Comparison of ENCODE assay signal across 11 cellular contexts in the genomic region with DNA sequence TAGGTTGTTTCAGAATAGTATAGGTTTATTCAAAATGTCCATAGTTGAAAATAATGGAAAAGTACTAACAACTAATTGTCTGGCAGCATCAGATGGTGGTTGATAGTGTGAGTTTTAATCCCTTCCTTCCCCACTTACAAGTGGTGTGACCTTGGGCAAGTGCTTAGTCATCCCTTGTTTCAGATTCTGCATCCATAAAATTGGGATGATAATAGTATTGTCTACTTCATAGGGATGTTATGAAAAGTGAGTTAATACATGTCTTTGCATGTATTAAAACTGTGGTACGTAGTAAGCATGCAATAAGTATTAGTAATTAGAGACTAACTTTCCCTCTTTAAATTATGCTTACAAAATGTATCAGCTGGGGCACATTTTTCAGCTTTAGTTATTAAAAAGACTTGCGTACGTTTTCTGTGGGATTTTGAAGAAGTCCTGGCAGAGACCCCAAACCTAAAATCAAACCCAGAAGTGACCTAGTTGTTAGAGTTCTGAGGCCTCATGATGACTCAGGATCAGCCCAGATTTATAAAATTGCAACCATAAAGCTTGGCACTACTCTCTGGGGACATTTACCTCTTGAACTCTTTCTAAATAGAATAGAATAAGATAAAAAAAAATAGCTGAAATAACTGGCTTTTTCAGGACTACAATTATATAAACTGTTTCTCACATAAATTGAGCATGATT. TPM values are rescaled to one million over a fixed set of nuclear protein-coding genes. Genes with fewer than 3 reads are reported as not detected.
DNase-seq lines count a peak whose midpoint lies in the region; FAIRE-seq and TF ChIP-seq lines count a peak whose summit lies in the region.
"Had no signal": no experiment of that assay in that cellular context is flagged by ENCODE, and none has a peak within 500 bp of the region (broad histone marks: within the 10 kb centered on the region; RNA-seq: fewer than 3 reads in every experiment).

No MANE protein-coding gene starts in this region.

- TF ChIP-seq POLR2A in NB4 (IDR thresholded peaks at IDR 0.05; ENCODE audit: extremely low read depth, insufficient read length), result no peak

- H3F3A ChIP-seq in smooth muscle cell (ENCODE audit: low read depth), result no peaks in the 10 kb centered on the region

- no TSS peak for BruUV-seq in OCI-LY7 (replicated peaks; lab: Mats Ljungman, UMichigan)

- H4K20me1 ChIP-seq in smooth muscle cell (ENCODE audit: low read depth), result no peaks in the 10 kb centered on the region
- H4K20me1 ChIP-seq in OCI-LY7 (ENCODE audit: insufficient read depth, low read length), result no peaks in the 10 kb centered on the region

- H3K9me2 ChIP-seq in OCI-LY7 (ENCODE audit: insufficient read depth, low read length), result no peaks in the 10 kb centered on the region

- H3K27ac ChIP-seq in smooth muscle cell (ENCODE audit: low read depth) (no peak overlapping the region), OCI-LY7 (ENCODE audit: low read depth, low read length, poor library complexity, severe bottlenecking) (no peak overlapping the region)
- H3K27ac ChIP-seq: gastrocnemius medialis had no signal

- H3K27me3 ChIP-seq in bronchial epithelial cell (ENCODE audit: control insufficient read depth, insufficient read depth, low read length), result no peaks in the 10 kb centered on the region
- H3K27me3 ChIP-seq in smooth muscle cell (ENCODE audit: low read depth), result no peaks in the 10 kb centered on the region
- H3K27me3 ChIP-seq: gastrocnemius medialis had no signal

- H2AFZ ChIP-seq in smooth muscle cell (ENCODE audit: low read depth) (no peak overlapping the region), OCI-LY7 (ENCODE audit: low read length) (no peak overlapping the region)

- intact Hi-C loops in OCI-LY7 (cut with micrococcal nuclease; ENCODE audit: unreplicated experiment), result loop anchor here (2.0 to 5.0 kb wide), 2 partner anchors 161 to 251 kb away; no protein-coding TSS in a partner anchor

- no peaks in the 10 kb centered on the region for H3K27me3 Mint-ChIP-seq in activated T-cell treated with anti-CD3 and anti-CD28 coated beads, Interleukin-2, amount 50 U/mL, for 24 hours

- FAIRE-seq in bronchial epithelial cell (lab: Jason Lieb, UNC), result no peak

- H3K4me3 Mint-ChIP-seq in activated T-cell treated with anti-CD3 and anti-CD28 coated beads, Interleukin-2, amount 50 U/mL, for 24 hours, result peak overlapping the region; percentile 38

- no peak for DNase-seq in activated T-cell treated with anti-CD3 and anti-CD28 coated beads, Interleukin-2, amount 50 U/mL, for 24 hours
- DNase-seq in activated T-cell treated with anti-CD3 and anti-CD28 coated beads for 4 hours (no peak), NB4 (ENCODE audit: low read depth) (peak; percentile 48), bronchial epithelial cell (ENCODE audit: low read depth) (peak; percentile 67), smooth muscle cell (lab: John Stamatoyannopoulos, UW; ENCODE audit: unreplicated experiment) (no peak), OCI-LY7 (ENCODE audit: low spot score) (no peak), SW480 (ENCODE audit: low spot score) (no peak), nucleus accumbens (lab: John Stamatoyannopoulos, UW) (no peak)

- H3K4me2 ChIP-seq in smooth muscle cell (peak overlapping the region; percentile 24), OCI-LY7 (ENCODE audit: low read length) (no peak overlapping the region)

- H3K9me3 ChIP-seq in smooth muscle cell (replicated peaks; ENCODE audit: low read depth) (no peaks in the 10 kb centered on the region), OCI-LY7 (ENCODE audit: low read length) (no peaks in the 10 kb centered on the region)
- H3K9me3 ChIP-seq: gastrocnemius medialis, HAP-1 had no signal

- TF ChIP-seq CTCF in NB4 (IDR thresholded peaks at IDR 0.05; ENCODE audit: low read depth, low read length) (no peak), bronchial epithelial cell (IDR thresholded peaks at IDR 0.05; ENCODE audit: insufficient read depth, low read length, severe bottlenecking) (no peak), smooth muscle cell (IDR thresholded peaks at IDR 0.05; ENCODE audit: borderline replicate concordance, insufficient read depth, poor library complexity, severe bottlenecking) (no peak), OCI-LY7 (conservative IDR thresholded peaks at IDR 0.05; ENCODE audit: low read length) (no peak)

- H3K4me3 ChIP-seq in NB4 (ENCODE audit: low read depth, low read length), result peak overlapping the region; percentile 97
- no peak overlapping the region for H3K4me3 ChIP-seq in bronchial epithelial cell (ENCODE audit: low read depth, low read length)
- H3K4me3 ChIP-seq in smooth muscle cell, result no peak overlapping the region
- H3K4me3 ChIP-seq in OCI-LY7 (ENCODE audit: low read depth, low read length, poor library complexity, severe bottlenecking), result no peak overlapping the region
- H3K4me3 ChIP-seq: gastrocnemius medialis, HAP-1 had no signal

- peaks cover 88% of the 10 kb centered on the region for H3K4me1 Mint-ChIP-seq in activated T-cell treated with anti-CD3 and anti-CD28 coated beads, Interleukin-2, amount 50 U/mL, for 24 hours (ENCODE audit: low read depth)

- H3K9me3 Mint-ChIP-seq in activated T-cell treated with anti-CD3 and anti-CD28 coated beads, Interleukin-2, amount 50 U/mL, for 24 hours, result peaks cover 2% of the 10 kb centered on the region
- H3K9me3 Mint-ChIP-seq: T-helper 1 cell treated with Interleukin-12 subunit alpha and Interleukin-12 subunit beta and Interleukin-4 antibody, amounts not matched to agents 30 μg/mL and 1 μg/mL, for 36 hours had no signal

- CTCF ChIA-PET in OCI-LY7 (lab: Charles Lee; ENCODE audit: unreplicated experiment), result interaction anchor here (0.6 to 1.5 kb wide), 6 partner anchors 8 to 162 kb away, joined by 3 to 4 read pairs (median 3); no protein-coding TSS in a partner anchor

- POLR2A ChIA-PET in OCI-LY7 (lab: Charles Lee), result interaction anchor here (0.6 to 2.2 kb wide), 12 partner anchors 8 to 625 kb away, joined by 3 to 14 read pairs (median 3); partner anchors contain the start of gene ITGA4

- H3K36me3 ChIP-seq in bronchial epithelial cell (ENCODE audit: control insufficient read depth, insufficient read depth, low read length) (no peaks in the 10 kb centered on the region), smooth muscle cell (ENCODE audit: low read depth) (no peaks in the 10 kb centered on the region), OCI-LY7 (ENCODE audit: insufficient read depth, low read length) (peaks cover 30% of the 10 kb centered on the region)
- H3K36me3 ChIP-seq: gastrocnemius medialis, HAP-1 had no signal

- 77% methylated on average over 3 of the region's 3 CpGs for WGBS in smooth muscle cell (ENCODE audit: low lambda C conversion rate)

- H3K9ac ChIP-seq in smooth muscle cell (ENCODE audit: low read depth), result no peak overlapping the region

- peaks cover 85% of the 10 kb centered on the region for H3K36me3 Mint-ChIP-seq in activated T-cell treated with anti-CD3 and anti-CD28 coated beads, Interleukin-2, amount 50 U/mL, for 24 hours (ENCODE audit: low read depth)

- peak overlapping the region; percentile 86 for H3K27ac Mint-ChIP-seq in activated T-cell treated with anti-CD3 and anti-CD28 coated beads, Interleukin-2, amount 50 U/mL, for 24 hours

- no peaks in the 10 kb centered on the region for H3K4me1 ChIP-seq in smooth muscle cell (ENCODE audit: low read depth)
- peaks cover 22% of the 10 kb centered on the region for H3K4me1 ChIP-seq in OCI-LY7 (ENCODE audit: insufficient read depth, low read length, poor library complexity, severe bottlenecking)
- H3K4me1 ChIP-seq: gastrocnemius medialis had no signal

- peaks cover 10% of the 10 kb centered on the region for H3K79me2 ChIP-seq in smooth muscle cell (ENCODE audit: low read depth)
- peaks cover 45% of the 10 kb centered on the region; the same call in 1 of the 2 replicates for H3K79me2 ChIP-seq in OCI-LY7 (ENCODE audit: insufficient read depth, low read depth, low read length)

RNA-seq across cellular contexts. Expression of gene ITGA4, which starts 8.6 kb away (rescaled TPM):
- total RNA-seq in bronchial epithelial cell (under 0.01 and 0.79 TPM in 2 replicates), smooth muscle cell (16.3 and 20.0 TPM in 2 replicates), OCI-LY7 (2022) (53.5 and 61.7 TPM in 2 replicates)
- 5.4 and 7.1 TPM in 2 replicates for polyA plus RNA-seq in smooth muscle cell
- 55.1 and 61.8 TPM in 2 replicates for total RNA-seq in OCI-LY7 (2014; rRNA removed; shearing (Covaris generic))

Comparison
In these comparisons a context has a peak if more than half of its experiments do, and no peak if none do; other contexts are left out.
1. DNase-seq: peak in NB4 (single experiment) and bronchial epithelial cell (single experiment); none in activated T-cell treated with anti-CD3 and anti-CD28 coated beads, Interleukin-2, amount 50 U/mL, for 24 hours (single experiment), activated T-cell treated with anti-CD3 and anti-CD28 coated beads for 4 hours (single experiment), smooth muscle cell (single experiment), OCI-LY7 (single experiment), SW480 (single experiment) and nucleus accumbens (0 of 56).